In genomic region chr5:150449491-150450339, GRCh38 we compare ENCODE assay signal across 7 cellular contexts. TPM values are rescaled to one million over a fixed set of nuclear protein-coding genes. Genes with fewer than 3 reads are reported as not detected.
DNase-seq lines count a peak whose midpoint lies in the region; ATAC-seq and TF ChIP-seq lines count a peak whose summit lies in the region.

Gene RPS14 (minus strand): TSS chr5:150449739. CDS start chr5:150447733, 2,006 bp downstream.

- H4K20me1 ChIP-seq in hepatocyte (ENCODE audit: insufficient read depth, poor library complexity, severe bottlenecking), result peaks cover 43% of the 10 kb centered on the region

- 4% methylated on average over 58 of the region's 58 CpGs for WGBS in hepatocyte (ENCODE audit: low lambda C conversion rate, missing lambda C conversion rate)

- no peaks in the 10 kb centered on the region for H3K27me3 ChIP-seq in ascending aorta
- H3K27me3 ChIP-seq in hepatocyte, result no peaks in the 10 kb centered on the region

- TF ChIP-seq CTCF in ascending aorta (IDR thresholded peaks at IDR 0.05) (peak; percentile 90 to 96 (median 94)), hepatocyte (IDR thresholded peaks at IDR 0.05; ENCODE audit: poor library complexity) (peak; percentile 78), retinal pigment epithelial cell (conservative IDR thresholded peaks at IDR 0.05; ENCODE audit: low read depth, low read length) (peak; percentile 81)

- H3K4me1 ChIP-seq in ascending aorta (peaks cover 4 to 10% of the 10 kb centered on the region in 2 donors), hepatocyte (ENCODE audit: insufficient read depth) (peaks cover 6% of the 10 kb centered on the region)

- H3K9me3 ChIP-seq in ascending aorta (no peaks in the 10 kb centered on the region), hepatocyte (ENCODE audit: low read depth) (no peaks in the 10 kb centered on the region)

- H3K79me2 ChIP-seq in hepatocyte, result peaks cover 34% of the 10 kb centered on the region

- peak within 1 kb of the TSS; percentile 93 to 94 for H3K27ac ChIP-seq in ascending aorta
- peak within 1 kb of the TSS; percentile 96 for H3K27ac ChIP-seq in hepatocyte

- ATAC-seq in GM18502 (IDR thresholded peaks at IDR 0.05; ENCODE audit: poor library complexity, unreplicated experiment), result peak; percentile 95
- peak; percentile 86 for ATAC-seq in HG02970 (IDR thresholded peaks at IDR 0.05; ENCODE audit: low FRiP score, unreplicated experiment)

- DNase-seq in NCI-H187 treated with DMSO at 0.1 percent for 48 hours (lab: John Stamatoyannopoulos, UW) (peak; percentile 71), ascending aorta (ENCODE audit: low spot score in 2 of 2) (peak; percentile 78 to 94), hepatocyte (ENCODE audit: low spot score) (peak; percentile 96), retinal pigment epithelial cell (ENCODE audit: low read depth) (peak; percentile 71)

- peak within 1 kb of the TSS; percentile 50 for H2AFZ ChIP-seq in hepatocyte

- H3K4me3 ChIP-seq in ascending aorta (peak within 1 kb of the TSS; percentile 67 to 71), hepatocyte (peak within 1 kb of the TSS; percentile 40), retinal pigment epithelial cell (ENCODE audit: low read length) (peak within 1 kb of the TSS; percentile 84)

- H3K9me2 ChIP-seq in hepatocyte (replicated peaks; ENCODE audit: insufficient read depth), result no peaks in the 10 kb centered on the region

- intact Hi-C loops in T-helper 2 cell treated with Interferon-gamma antibody and Interleukin-4, amounts not matched to agents 100 ng/mL and 5 ng/mL, for 36 hours (cut with micrococcal nuclease), result loop anchor here (1.0 to 10.0 kb wide), 11 partner anchors 10 to 1321 kb away; partner anchors contain the start of genes CD74, DCTN4, G3BP1 and GM2A
- intact Hi-C loops in ascending aorta (cut with DNase I), result loop anchor here (5.0 kb wide), 2 partner anchors 38 to 253 kb away; partner anchors contain the start of gene RBM22

- H3K4me2 ChIP-seq in hepatocyte, result peak within 1 kb of the TSS; percentile 85

- peaks cover 29 to 31% of the 10 kb centered on the region in 2 donors for H3K36me3 ChIP-seq in ascending aorta
- H3K36me3 ChIP-seq in hepatocyte (replicated peaks; ENCODE audit: insufficient read depth, low read depth), result no peaks in the 10 kb centered on the region

RNA-seq across cellular contexts. Expression of gene RPS14, which starts in this region (rescaled TPM):
- 2,302 and 2,378 TPM in 2 replicates for total RNA-seq in T-helper 2 cell treated with Interferon-gamma antibody and Interleukin-4, amounts not matched to agents 100 ng/mL and 5 ng/mL, for 36 hours
- total RNA-seq in ascending aorta (1,928 TPM), hepatocyte (2,319 and 2,589 TPM in 2 replicates)
- 1,067 and 1,087 TPM in 2 replicates for polyA plus RNA-seq in hepatocyte

Comparison
In these comparisons a context has a peak if more than half of its experiments do, and no peak if none do; other contexts are left out.
1. Peak in every context shown above with its lines: DNase-seq, ATAC-seq, H3K4me3 ChIP-seq and H3K27ac ChIP-seq.